Comparison of ENCODE assay signal across 8 cellular contexts in the genomic region with DNA sequence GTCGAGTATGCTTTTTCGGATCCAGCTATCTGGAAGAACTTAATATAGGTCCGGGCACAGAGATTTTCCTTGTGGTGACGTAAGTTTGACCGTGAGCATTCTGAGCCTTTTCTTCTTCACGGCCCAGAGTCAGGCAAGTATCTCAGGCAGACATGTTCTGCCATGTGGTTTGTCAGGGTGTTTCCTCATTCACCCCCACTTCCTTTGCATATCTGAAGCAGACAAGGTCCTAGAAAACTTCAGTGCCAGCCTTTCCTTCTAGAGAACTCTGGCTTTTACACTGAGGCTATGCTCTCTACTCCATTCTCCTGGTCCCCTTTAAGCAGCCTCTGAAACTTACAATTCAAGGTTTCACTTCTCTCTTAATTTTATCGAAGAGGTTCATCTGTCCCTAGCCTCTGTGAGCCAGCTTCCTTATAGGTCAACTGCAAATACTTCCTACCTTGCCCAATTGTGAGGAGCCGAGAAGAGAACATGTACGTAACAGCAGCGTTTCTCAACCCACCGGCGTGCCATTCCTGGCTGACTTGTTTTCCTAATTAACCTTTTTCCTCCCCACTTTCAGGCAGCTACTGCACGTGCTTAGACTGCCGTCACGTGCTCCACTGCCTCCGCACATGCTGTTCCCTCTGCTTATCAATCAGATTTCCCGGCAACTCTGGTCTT.
DNase-seq lines count a peak whose midpoint lies in the region; ATAC-seq lines count a peak whose summit lies in the region.

No MANE protein-coding gene starts in this region.

- peak; percentile 91 for ATAC-seq in GM19463 (IDR thresholded peaks at IDR 0.05; ENCODE audit: unreplicated experiment)
- ATAC-seq in HG03442 (IDR thresholded peaks at IDR 0.05; ENCODE audit: unreplicated experiment) = peak; percentile 94

- DNase-seq in CMK (ENCODE audit: low read depth) (peak; percentile 5), NCI-H1417 treated with DMSO at 0.1 percent for 48 hours (lab: John Stamatoyannopoulos, UW) (no peak), NCI-H446 (lab: John Stamatoyannopoulos, UW) (no peak), NCI-H2107 treated with DMSO at 0.1 percent for 48 hours (lab: John Stamatoyannopoulos, UW; ENCODE audit: unreplicated experiment) (no peak), retina (no peak)
- peak; percentile 19 for DNase-seq in central memory CD4-positive, alpha-beta T cell

Comparison
In these comparisons a context has a peak if more than half of its experiments do, and no peak if none do; other contexts are left out.
1. DNase-seq: peak in CMK (single experiment) and central memory CD4-positive, alpha-beta T cell (single experiment); none in NCI-H1417 treated with DMSO at 0.1 percent for 48 hours (single experiment), NCI-H446 (0 of 2), NCI-H2107 treated with DMSO at 0.1 percent for 48 hours (single experiment) and retina (single experiment).